ENCODE assay signal across 8 cellular contexts in the genomic region with DNA sequence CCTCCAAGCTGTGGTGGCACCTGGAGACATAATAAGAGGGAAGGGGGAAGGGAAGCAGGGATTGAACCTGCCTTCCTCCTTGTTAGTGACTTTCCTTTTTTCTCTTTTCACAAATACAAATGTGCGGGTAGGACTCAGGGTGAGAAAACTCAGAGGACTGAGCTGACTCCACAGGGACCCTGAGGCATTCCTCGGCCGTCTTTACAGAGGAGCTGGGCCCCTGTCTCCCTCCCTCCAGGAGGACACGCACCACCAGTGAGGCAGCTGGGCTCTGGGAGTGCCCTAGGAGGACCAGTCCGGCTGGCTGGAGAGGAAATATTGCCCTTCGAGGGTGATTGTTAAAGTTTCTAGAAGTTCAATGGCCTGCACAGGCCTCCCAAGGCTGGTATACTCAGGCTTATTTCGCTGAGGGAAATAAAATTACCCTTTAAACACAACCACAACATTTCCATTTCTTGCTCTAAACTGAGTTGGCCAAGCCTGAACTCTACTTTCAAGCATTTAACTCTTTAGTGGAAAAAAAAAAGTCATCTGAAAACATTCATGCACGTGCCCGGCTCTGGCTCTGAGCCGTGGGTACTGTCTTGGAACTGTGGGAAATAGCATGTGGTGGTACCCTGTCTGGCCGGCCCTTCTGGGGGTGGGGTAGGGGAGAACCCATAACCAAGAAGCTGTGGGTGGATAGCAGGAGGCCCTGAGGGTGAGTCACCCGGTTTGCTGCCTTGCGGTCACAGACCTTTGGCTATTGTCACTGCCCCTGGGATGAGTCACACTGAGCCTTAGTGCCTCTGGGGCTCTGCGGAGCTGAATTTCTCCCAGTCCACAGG.
DNase-seq lines count a peak whose midpoint lies in the region; ATAC-seq, FAIRE-seq and TF ChIP-seq lines count a peak whose summit lies in the region.

No MANE protein-coding gene starts in this region.

- peak overlapping the region; percentile 49 for H3K9ac ChIP-seq in astrocyte (ENCODE audit: low read length)

- peaks cover 9% of the 10 kb centered on the region for H3K9me3 Mint-ChIP-seq in astrocyte (ENCODE audit: unreplicated experiment)

- DNase-seq in GM12865 (ENCODE audit: low read depth) (peak; percentile 57), astrocyte (ENCODE audit: low read depth) (peak; percentile 98), myocyte (ENCODE audit: low read depth) (peak; percentile 98), NCI-H2029 treated with DMSO at 0.1 percent for 48 hours (lab: John Stamatoyannopoulos, UW) (no peak), NCI-H146 (lab: John Stamatoyannopoulos, UW) (no peak), occipital lobe (lab: John Stamatoyannopoulos, UW) (no peak)

- peak; percentile 71 for ATAC-seq in HG03039 (IDR thresholded peaks at IDR 0.05; ENCODE audit: unreplicated experiment)
- ATAC-seq in HG03045 (IDR thresholded peaks at IDR 0.05; ENCODE audit: unreplicated experiment), result no peak

- no peak overlapping the region for H3K4me3 Mint-ChIP-seq in astrocyte (ENCODE audit: unreplicated experiment)

- H3K79me2 ChIP-seq in astrocyte (ENCODE audit: insufficient read depth, low read length), result no peaks in the 10 kb centered on the region

- no peaks in the 10 kb centered on the region for H3K36me3 ChIP-seq in astrocyte (ENCODE audit: insufficient read depth, low read length)

- H4K20me1 ChIP-seq in astrocyte (ENCODE audit: insufficient read depth, low read length), result no peaks in the 10 kb centered on the region

- H2AFZ ChIP-seq in astrocyte (ENCODE audit: low read depth, low read length), result no peak overlapping the region

- TF ChIP-seq CTCF in GM12865 (IDR thresholded peaks at IDR 0.05; ENCODE audit: insufficient read depth, low read depth, low read length, missing control alignments) (no peak), astrocyte (IDR thresholded peaks at IDR 0.05; ENCODE audit: insufficient read depth, low read depth, low read length) (no peak)

- peak overlapping the region; percentile 96 for H3K27ac Mint-ChIP-seq in astrocyte (ENCODE audit: unreplicated experiment)

- peak overlapping the region; percentile 54 for H3K4me2 ChIP-seq in astrocyte (ENCODE audit: low read length)

- H3K27me3 Mint-ChIP-seq in astrocyte (ENCODE audit: low read depth, unreplicated experiment), result no peaks in the 10 kb centered on the region

- peaks cover 66% of the 10 kb centered on the region for H3K4me1 Mint-ChIP-seq in astrocyte (ENCODE audit: low read depth, unreplicated experiment)

- H3K4me3 ChIP-seq in GM12865 (ENCODE audit: low read depth, low read length) (no peak overlapping the region), astrocyte (ENCODE audit: insufficient read depth, low read depth, low read length) (no peak overlapping the region)

- H3K27ac ChIP-seq in astrocyte (ENCODE audit: low read depth, low read length), result peak overlapping the region; percentile 89

- FAIRE-seq in astrocyte (lab: Jason Lieb, UNC), result peak; percentile 43

- H3K4me1 ChIP-seq in astrocyte (ENCODE audit: insufficient read depth, low read length), result peaks cover 66% of the 10 kb centered on the region

- no peaks in the 10 kb centered on the region for H3K36me3 Mint-ChIP-seq in astrocyte (ENCODE audit: low read depth, unreplicated experiment)

- no peaks in the 10 kb centered on the region for H3K9me3 ChIP-seq in astrocyte (ENCODE audit: insufficient read depth, low read depth, low read length)

- H3K27me3 ChIP-seq in astrocyte (ENCODE audit: insufficient read depth, low read length), result no peaks in the 10 kb centered on the region

Comparison
In these comparisons a context has a peak if more than half of its experiments do, and no peak if none do; other contexts are left out.
1. DNase-seq: peak in GM12865 (single experiment), astrocyte (single experiment) and myocyte (single experiment); none in NCI-H2029 treated with DMSO at 0.1 percent for 48 hours (single experiment), NCI-H146 (single experiment) and occipital lobe (single experiment).